In genomic region chr10:51386248-51386885, GRCh38 we compare ENCODE assay signal across 22 cellular contexts.
"Had no signal": no experiment of that assay in that cellular context is flagged by ENCODE, and none has a peak within 500 bp of the region (broad histone marks: within the 10 kb centered on the region; RNA-seq: fewer than 3 reads in every experiment).

No MANE protein-coding gene starts in this region.

- H3K9me3 Mint-ChIP-seq: activated CD8-positive, alpha-beta T cell treated with anti-CD3 and anti-CD28 coated beads for 36 hours; activated naive CD4-positive, alpha-beta T cell treated with anti-CD3 and anti-CD28 coated beads, Interleukin-2, amount 50 U/mL, for 24 hours; activated T-cell treated with anti-CD3 and anti-CD28 coated beads, Interleukin-2, amount 50 U/mL, for 4 hours; stimulated activated naive CD8-positive, alpha-beta T cell treated with anti-CD3 and anti-CD28 coated beads, Interleukin-15, Interleukin-2, amounts not matched to agents 100 ng/mL and 50 ng/mL, for 24 hours; WTC11 had no signal

- H3K27ac ChIP-seq: brain microvascular endothelial cell, lower lobe of right lung, prostate gland, right lobe of liver, spleen, suprapubic skin had no signal

- H3K4me3 Mint-ChIP-seq: activated CD8-positive, alpha-beta T cell treated with anti-CD3 and anti-CD28 coated beads for 36 hours; activated naive CD4-positive, alpha-beta T cell treated with anti-CD3 and anti-CD28 coated beads, Interleukin-2, amount 50 U/mL, for 24 hours; activated T-cell treated with anti-CD3 and anti-CD28 coated beads, Interleukin-2, amount 50 U/mL, for 4 hours; effector memory CD8-positive, alpha-beta T cell; immature natural killer cell; nephron progenitor cell; stimulated activated naive CD8-positive, alpha-beta T cell treated with anti-CD3 and anti-CD28 coated beads, Interleukin-15, Interleukin-2, amounts not matched to agents 100 ng/mL and 50 ng/mL, for 24 hours; T-helper 17 cell; type B pancreatic cell; WTC11 had no signal

- H3K4me1 ChIP-seq: prostate gland, spleen had no signal

- ATAC-seq: activated CD8-positive, alpha-beta T cell treated with anti-CD3 and anti-CD28 coated beads for 36 hours; activated T-cell treated with anti-CD3 and anti-CD28 coated beads, Interleukin-2, amount 50 U/mL, for 4 hours; effector memory CD8-positive, alpha-beta T cell; left colon; lower lobe of right lung; right lobe of liver; T-helper 17 cell; WTC11 had no signal

- H3K4me1 Mint-ChIP-seq: activated naive CD4-positive, alpha-beta T cell treated with anti-CD3 and anti-CD28 coated beads, Interleukin-2, amount 50 U/mL, for 24 hours; immature natural killer cell; nephron progenitor cell; T-helper 17 cell had no signal

- H3K27ac Mint-ChIP-seq: activated CD8-positive, alpha-beta T cell treated with anti-CD3 and anti-CD28 coated beads for 36 hours; activated naive CD4-positive, alpha-beta T cell treated with anti-CD3 and anti-CD28 coated beads, Interleukin-2, amount 50 U/mL, for 24 hours; effector memory CD8-positive, alpha-beta T cell; immature natural killer cell; nephron progenitor cell; stimulated activated naive CD8-positive, alpha-beta T cell treated with anti-CD3 and anti-CD28 coated beads, Interleukin-15, Interleukin-2, amounts not matched to agents 100 ng/mL and 50 ng/mL, for 24 hours; T-helper 17 cell; type B pancreatic cell; WTC11 had no signal

- H3K27me3 Mint-ChIP-seq: effector memory CD8-positive, alpha-beta T cell; stimulated activated naive CD8-positive, alpha-beta T cell treated with anti-CD3 and anti-CD28 coated beads, Interleukin-15, Interleukin-2, amounts not matched to agents 100 ng/mL and 50 ng/mL, for 24 hours; T-helper 17 cell had no signal

- H3K4me3 ChIP-seq: lower lobe of right lung, prostate gland, right lobe of liver, spleen, suprapubic skin had no signal

- H3K36me3 Mint-ChIP-seq: activated naive CD4-positive, alpha-beta T cell treated with anti-CD3 and anti-CD28 coated beads, Interleukin-2, amount 50 U/mL, for 24 hours; immature natural killer cell; type B pancreatic cell; WTC11 had no signal

- H3K36me3 ChIP-seq: brain microvascular endothelial cell, lower lobe of right lung, prostate gland, right lobe of liver, spleen, suprapubic skin had no signal

- DNase-seq: activated CD4-positive, alpha-beta T cell treated with anti-CD3 and anti-CD28 coated beads for 4 hours; activated CD8-positive, alpha-beta T cell treated with anti-CD3 and anti-CD28 coated beads for 36 hours; activated effector memory CD4-positive, alpha-beta T cell treated with anti-CD3 and anti-CD28 coated beads, Interleukin-2, amount 50 U/mL, for 16 hours; activated T-cell treated with anti-CD3 and anti-CD28 coated beads, Interleukin-2, amount 50 U/mL, for 4 hours; amniotic stem cell; brain microvascular endothelial cell; dermis blood vessel endothelial cell; effector memory CD8-positive, alpha-beta T cell; erythroblast; immature natural killer cell; left colon; lower lobe of right lung; nephron progenitor cell; right lobe of liver; spleen; T-helper 17 cell had no signal

- H3K27me3 ChIP-seq: brain microvascular endothelial cell, right lobe of liver, spleen, suprapubic skin had no signal

- H3K9me3 ChIP-seq: lower lobe of right lung, prostate gland, right lobe of liver, spleen, suprapubic skin had no signal
